Comparison of ENCODE assay signal across 28 cellular contexts in genomic region chr14:30045720-30046119, GRCh38.
"Had no signal": no experiment of that assay in that cellular context is flagged by ENCODE, and none has a peak within 500 bp of the region (broad histone marks: within the 10 kb centered on the region; RNA-seq: fewer than 3 reads in every experiment).

No MANE protein-coding gene starts in this region.

- DNase-seq: activated CD4-positive, alpha-beta memory T cell treated with anti-CD3 and anti-CD28 coated beads, Interleukin-2, amount 10 ng/mL, durations not matched to agents 7 days and 5 days; activated CD4-positive, alpha-beta T cell treated with anti-CD3 and anti-CD28 coated beads for 1 hour; activated CD4-positive, alpha-beta T cell treated with anti-CD3 and anti-CD28 coated beads for 4 hours; activated CD4-positive, alpha-beta T cell treated with anti-CD3 and anti-CD28 coated beads, Interleukin-2, amount 10 ng/mL, durations not matched to agents 7 days and 5 days; activated CD4-positive, alpha-beta T cell treated with anti-CD3 and anti-CD28 coated beads, Interleukin-2, amount 50 U/mL, for 4 hours; activated CD4-positive, CD25-positive, alpha-beta regulatory T cell; activated CD8-positive, alpha-beta memory T cell treated with anti-CD3 and anti-CD28 coated beads, Interleukin-2, amount 50 U/mL, for 48 hours; activated effector memory CD4-positive, alpha-beta T cell treated with Interleukin-2 at 50 U/mL for 16 hours; activated gamma-delta T cell treated with Interleukin-2 at 50 U/mL for 16 hours; activated naive CD4-positive, alpha-beta T cell treated with anti-CD3 and anti-CD28 coated beads, Interleukin-2, amount 50 U/mL, for 16 hours; activated naive CD4-positive, alpha-beta T cell treated with Interleukin-2 at 50 U/mL for 16 hours; activated T-cell treated with anti-CD3 and anti-CD28 coated beads for 4 hours; activated T-cell treated with anti-CD3 and anti-CD28 coated beads, Interleukin-2, amount 50 U/mL, for 24 hours; activated T-cell treated with anti-CD3 and anti-CD28 coated beads, Interleukin-2, amount 50 U/mL, for 72 hours; amniotic stem cell; anterior cingulate cortex; brain microvascular endothelial cell; cortex of kidney; dermis blood vessel endothelial cell; effector CD4-positive, alpha-beta T cell; effector memory CD8-positive, alpha-beta T cell; erythroblast; foreskin keratinocyte; gastrocnemius medialis; glutamatergic neuron; heart left ventricle; T-helper 2 cell had no signal

- H3K27ac Mint-ChIP-seq: activated CD4-positive, alpha-beta memory T cell treated with anti-CD3 and anti-CD28 coated beads, Interleukin-2, amount 10 ng/mL, durations not matched to agents 7 days and 5 days; activated CD4-positive, alpha-beta T cell treated with anti-CD3 and anti-CD28 coated beads, Interleukin-2, amount 10 ng/mL, durations not matched to agents 7 days and 5 days; activated naive CD8-positive, alpha-beta T cell; activated T-cell treated with anti-CD3 and anti-CD28 coated beads, Interleukin-2, amount 50 U/mL, for 24 hours; activated T-cell treated with anti-CD3 and anti-CD28 coated beads, Interleukin-2, amount 50 U/mL, for 72 hours; effector memory CD8-positive, alpha-beta T cell had no signal

- H3K36me3 Mint-ChIP-seq: activated naive CD8-positive, alpha-beta T cell had no signal

- H3K4me3 Mint-ChIP-seq: activated CD4-positive, alpha-beta memory T cell treated with anti-CD3 and anti-CD28 coated beads, Interleukin-2, amount 10 ng/mL, durations not matched to agents 7 days and 5 days; activated CD4-positive, alpha-beta T cell treated with anti-CD3 and anti-CD28 coated beads, Interleukin-2, amount 10 ng/mL, durations not matched to agents 7 days and 5 days; activated naive CD8-positive, alpha-beta T cell; activated T-cell treated with anti-CD3 and anti-CD28 coated beads, Interleukin-2, amount 50 U/mL, for 24 hours; activated T-cell treated with anti-CD3 and anti-CD28 coated beads, Interleukin-2, amount 50 U/mL, for 72 hours; effector memory CD8-positive, alpha-beta T cell had no signal

- H3K27me3 Mint-ChIP-seq: activated CD4-positive, alpha-beta memory T cell treated with anti-CD3 and anti-CD28 coated beads, Interleukin-2, amount 10 ng/mL, durations not matched to agents 7 days and 5 days; activated CD4-positive, alpha-beta T cell treated with anti-CD3 and anti-CD28 coated beads, Interleukin-2, amount 10 ng/mL, durations not matched to agents 7 days and 5 days; activated T-cell treated with anti-CD3 and anti-CD28 coated beads, Interleukin-2, amount 50 U/mL, for 24 hours; effector memory CD8-positive, alpha-beta T cell had no signal

- ATAC-seq: activated T-cell treated with anti-CD3 and anti-CD28 coated beads, Interleukin-2, amount 50 U/mL, for 72 hours; effector memory CD8-positive, alpha-beta T cell; foreskin keratinocyte; gastrocnemius medialis; heart left ventricle had no signal

- H3K4me1 Mint-ChIP-seq: activated CD4-positive, alpha-beta memory T cell treated with anti-CD3 and anti-CD28 coated beads, Interleukin-2, amount 10 ng/mL, durations not matched to agents 7 days and 5 days; activated CD4-positive, alpha-beta T cell treated with anti-CD3 and anti-CD28 coated beads, Interleukin-2, amount 10 ng/mL, durations not matched to agents 7 days and 5 days had no signal
